24 cellular contexts compared by ENCODE assay signal in genomic region chr2:175750195-175750594, GRCh38.
DNase-seq lines count a peak whose midpoint lies in the region; ATAC-seq, FAIRE-seq and TF ChIP-seq lines count a peak whose summit lies in the region.
"Had no signal": no experiment of that assay in that cellular context is flagged by ENCODE, and none has a peak within 500 bp of the region (broad histone marks: within the 10 kb centered on the region; RNA-seq: fewer than 3 reads in every experiment).

No MANE protein-coding gene starts in this region.

- H3K27ac ChIP-seq in GM12878 (ENCODE audit: control insufficient read depth, insufficient read depth) (no peak overlapping the region), hepatocyte (peak overlapping the region; percentile 32)
- H3K27ac ChIP-seq: BLaER1 had no signal

- no peak for TF ChIP-seq POLR2A in GM12878 (IDR thresholded peaks at IDR 0.05; ENCODE audit: low read depth, low read length)

- 3% methylated on average over 4 of the region's 4 CpGs for WGBS in GM12878 (ENCODE audit: insufficient coverage, insufficient replicate concordance, low lambda C conversion rate, missing lambda C conversion rate)
- WGBS in hepatocyte (ENCODE audit: low lambda C conversion rate, missing lambda C conversion rate) = 33% methylated on average over 4 of the region's 4 CpGs

- H4K20me1 ChIP-seq in GM12878 (ENCODE audit: control insufficient read depth, insufficient read depth) (no peaks in the 10 kb centered on the region), hepatocyte (ENCODE audit: insufficient read depth, poor library complexity, severe bottlenecking) (no peaks in the 10 kb centered on the region)
- H4K20me1 ChIP-seq: BLaER1 had no signal

- no peak overlapping the region for H3K9ac ChIP-seq in GM12878 (ENCODE audit: control insufficient read depth, insufficient read depth, low read length)
- H3K9ac ChIP-seq: BLaER1 had no signal

- no peak overlapping the region for H3K4me3 ChIP-seq in GM12878
- H3K4me3 ChIP-seq in hepatocyte = no peak overlapping the region
- H3K4me3 ChIP-seq: BLaER1 had no signal

- no peaks in the 10 kb centered on the region for H3K9me2 ChIP-seq in hepatocyte (replicated peaks; ENCODE audit: insufficient read depth)

- SMC1A ChIA-PET in GM12878 (lab: Charles Lee; ENCODE audit: uncharacterized antibody, unreplicated experiment) = no interaction called here

- RAD21 ChIA-PET in GM12878 (lab: Charles Lee; ENCODE audit: unreplicated experiment) = no interaction called here

- H3K79me2 ChIP-seq in GM12878 (ENCODE audit: control insufficient read depth, insufficient read depth, low read length) (no peaks in the 10 kb centered on the region), hepatocyte (no peaks in the 10 kb centered on the region)

- no peaks in the 10 kb centered on the region for H3K36me3 ChIP-seq in GM12878 (ENCODE audit: control insufficient read depth in 2 of 2, insufficient read depth in 2 of 2, low read length in 1 of 2)
- H3K36me3 ChIP-seq in hepatocyte (replicated peaks; ENCODE audit: insufficient read depth, low read depth) = no peaks in the 10 kb centered on the region
- H3K36me3 ChIP-seq: BE2C, BLaER1 had no signal

- H3K27me3 ChIP-seq in GM12878 (replicated peaks in 1 of 2; ENCODE audit: control insufficient read depth in 2 of 2, insufficient read depth in 2 of 2, low read length in 1 of 2) = no peaks in the 10 kb centered on the region
- no peaks in the 10 kb centered on the region for H3K27me3 ChIP-seq in hepatocyte
- H3K27me3 ChIP-seq: BE2C, BLaER1 had no signal

- BruUV-seq in GM12878 (replicated peaks; lab: Mats Ljungman, UMichigan) = no TSS peak

- TF ChIP-seq RAD21 in GM12878 (IDR thresholded peaks at IDR 0.05; ENCODE audit: insufficient read depth, low read depth, low read length) = no peak

- no peak overlapping the region for H3K4me2 ChIP-seq in GM12878 (ENCODE audit: control insufficient read depth, insufficient read depth)
- no peak overlapping the region for H3K4me2 ChIP-seq in hepatocyte
- H3K4me2 ChIP-seq: BLaER1 had no signal

- no peak for TF ChIP-seq EP300 in GM12878 (IDR thresholded peaks at IDR 0.05; ENCODE audit: borderline replicate concordance in 1 of 2, control insufficient read depth in 1 of 2, low read depth in 2 of 2, low read length in 2 of 2)

- DNase-seq in HuH-7 (ENCODE audit: low spot score) (peak; percentile 36), GM12878 (ENCODE audit: low read depth, low spot score) (no peak), hepatocyte (ENCODE audit: low spot score) (no peak), H4 (ENCODE audit: low spot score) (no peak)
- DNase-seq in stimulated activated CD4-positive, alpha-beta T cell treated with anti-CD3 and anti-CD28 coated beads, Interleukin-12 subunit alpha, Interleukin-12 subunit beta, amount 100 ng/mL, for 4 hours = no peak
- DNase-seq: 8988T; ACHN; BE2C; C1 segment of cervical spinal cord; CD4-positive, alpha-beta memory T cell; CD4-positive, CD25-positive, alpha-beta regulatory T cell; CD8-positive, alpha-beta memory T cell; COR-L47; DMS 273 treated with DMSO at 0.1 percent for 48 hours; DMS153; DMS53; DMS79; DND-41; EL; GDM1 had no signal

- peak; percentile 57 for FAIRE-seq in GM12878 (lab: Jason Lieb, UNC)
- FAIRE-seq: A204.1, GM12891, GM19239 had no signal

- no peak overlapping the region for H2AFZ ChIP-seq in GM12878 (ENCODE audit: control insufficient read depth, low read depth, low read length)
- H2AFZ ChIP-seq in hepatocyte = no peak overlapping the region

- H3K9me3 ChIP-seq in GM12878 (replicated peaks; ENCODE audit: control insufficient read depth, insufficient read depth, low read length) (no peaks in the 10 kb centered on the region), hepatocyte (ENCODE audit: low read depth) (no peaks in the 10 kb centered on the region)
- H3K9me3 ChIP-seq: BE2C, BLaER1 had no signal

- in situ Hi-C loops in GM12878 (cut with MboI) = no loop called here

- ATAC-seq in GM12878 = no peak

- TF ChIP-seq CTCF in GM12878 (IDR thresholded peaks at IDR 0.05 in 2 of 3, conservative IDR thresholded peaks at IDR 0.05 in 1 of 3; ENCODE audit: control insufficient read depth in 2 of 3, extremely low read depth in 1 of 3, insufficient read depth in 1 of 3, low read depth in 3 of 3, low read length in 3 of 3) (no peak), hepatocyte (IDR thresholded peaks at IDR 0.05; ENCODE audit: poor library complexity) (no peak)

- CTCF ChIA-PET in GM12878 (lab: Yijun Ruan, JAX) = interaction anchor here (1.4 kb wide), 1 partner anchor 60 kb away, joined by 3 read pairs; no protein-coding TSS in a partner anchor

- intact Hi-C loops in GM12878 (cut with micrococcal nuclease; ENCODE audit: unreplicated experiment) = no loop called here

- H3K4me1 ChIP-seq in GM12878 (ENCODE audit: control insufficient read depth, insufficient read depth, low read length) (no peaks in the 10 kb centered on the region), hepatocyte (ENCODE audit: insufficient read depth) (peaks cover 7% of the 10 kb centered on the region)
- H3K4me1 ChIP-seq: BE2C had no signal

- POLR2A ChIA-PET in GM12878 (lab: Charles Lee) = no interaction called here

TF ChIP-seq in GM12878, 131 proteins besides CTCF, POLR2A, EP300 and RAD21:
- TF ChIP-seq ASH2L (IDR thresholded peaks at IDR 0.05; ENCODE audit: borderline replicate concordance, low read depth) = no peak
- no peak for TF ChIP-seq FOXK2 (IDR thresholded peaks at IDR 0.05)
- TF ChIP-seq SRF (IDR thresholded peaks at IDR 0.05; ENCODE audit: low read depth in 2 of 2, low read length in 2 of 2) = no peak
- no peak for TF ChIP-seq PKNOX1 (IDR thresholded peaks at IDR 0.05)
